In genomic region chr11:8543278-8543677, GRCh38 we compare ENCODE assay signal across 34 cellular contexts.
"Had no signal": no experiment of that assay in that cellular context is flagged by ENCODE, and none has a peak within 500 bp of the region (broad histone marks: within the 10 kb centered on the region; RNA-seq: fewer than 3 reads in every experiment).

No MANE protein-coding gene starts in this region.

- DNase-seq: Karpas-422, Kasumi-1, MG63, MM.1S, MV-4-11, NCI-H1048, NCI-H1092, NCI-H1092 treated with DMSO at 0.1 percent for 48 hours, NCI-H1105, NCI-H1105 treated with DMSO at 0.1 percent for 48 hours, NCI-H1417, NCI-H1417 treated with DMSO at 0.1 percent for 48 hours, NCI-H1436, NCI-H1436 treated with DMSO at 0.1 percent for 48 hours, NCI-H146, NCI-H1694, NCI-H1694 treated with DMSO at 0.1 percent for 48 hours, NCI-H187, NCI-H187 treated with DMSO at 0.1 percent for 48 hours, NCI-H1930, NCI-H2029, NCI-H2029 treated with DMSO at 0.1 percent for 48 hours, NCI-H2081, NCI-H2081 treated with DMSO at 0.1 percent for 48 hours, NCI-H2107, NCI-H2171, NCI-H2171 treated with DMSO at 0.1 percent for 48 hours, NCI-H2227 treated with DMSO at 0.1 percent for 48 hours, NCI-H226, NCI-H345, NCI-H446, NCI-H446 treated with DMSO at 0.1 percent for 48 hours, NCI-H510A, NCI-H510A treated with DMSO at 0.1 percent for 48 hours had no signal

- H3K4me3 ChIP-seq: MG63 had no signal

- H3K36me3 ChIP-seq: MG63 had no signal
